Comparison of ENCODE assay signal across 1 cellular context in the genomic region with DNA sequence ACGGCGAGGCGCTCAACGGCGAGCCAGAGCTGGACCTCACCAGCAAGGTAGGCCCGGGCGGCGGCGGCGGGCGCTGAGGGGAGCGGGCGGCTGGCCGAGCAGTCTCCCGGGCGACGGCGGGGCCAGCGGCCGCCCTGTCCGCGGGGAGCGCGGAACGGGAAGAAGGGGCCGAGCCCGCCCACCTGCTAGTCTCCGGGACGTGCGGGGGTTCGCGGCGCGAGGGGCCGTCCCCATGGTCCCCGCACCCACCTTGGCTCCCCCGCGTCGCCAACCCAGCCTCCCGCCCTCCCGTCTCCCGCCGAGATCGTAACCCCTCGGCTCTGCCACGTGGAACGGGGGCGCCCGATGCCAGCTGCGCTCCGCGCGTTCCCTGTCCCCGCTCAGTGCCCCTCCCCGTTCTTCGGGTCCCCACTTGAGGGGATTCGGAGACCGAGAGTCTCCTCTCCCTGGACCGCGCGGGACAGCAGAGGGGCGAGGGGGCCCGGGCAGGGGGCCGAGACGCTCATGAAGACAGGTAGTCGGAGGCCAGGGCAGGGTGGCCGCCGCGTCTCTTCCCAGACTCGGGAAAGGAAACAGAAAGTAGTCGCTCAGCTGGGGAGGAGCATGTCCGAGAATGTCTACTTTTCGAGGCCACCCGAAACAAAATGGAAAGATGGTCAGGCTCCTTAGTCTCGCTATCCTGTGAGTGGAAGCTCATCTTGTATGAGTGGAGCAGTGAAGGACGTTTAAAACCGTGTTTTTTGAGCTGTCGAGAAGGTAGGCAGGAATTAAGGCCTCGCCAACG.
TF ChIP-seq lines count a peak whose summit lies in the region.

No MANE protein-coding gene starts in this region.

TF ChIP-seq in HepG2, 621 proteins besides CTCF, POLR2A, EP300 and RAD21 (continued from another document):
- TF ChIP-seq ZNF142 (CRISPR knock-in tag; IDR thresholded peaks at IDR 0.05): peak; percentile 73; the same call in 1 of the 2 replicates
- TF ChIP-seq SRF (IDR thresholded peaks at IDR 0.05; ENCODE audit: low read depth, low read length): no peak
- 0 out of 2 replicates have a peak, but pooled peaks have one; percentile 26 for TF ChIP-seq ATF7-NPFF (CRISPR knock-in tag; IDR thresholded peaks at IDR 0.05; ENCODE audit: low read depth)
- 0 out of 2 replicates have a peak, but pooled peaks have one; percentile 15 for TF ChIP-seq FOSL2 (CRISPR knock-in tag; IDR thresholded peaks at IDR 0.05)
- TF ChIP-seq ZMYM2 (CRISPR knock-in tag; IDR thresholded peaks at IDR 0.05): no peak
- no peak for TF ChIP-seq KDM5B (CRISPR knock-in tag; IDR thresholded peaks at IDR 0.05; ENCODE audit: borderline replicate concordance)
- TF ChIP-seq KMT2A (CRISPR knock-in tag; IDR thresholded peaks at IDR 0.05): peak; percentile 6; the same call in 1 of the 2 replicates
- TF ChIP-seq TBX2 (CRISPR knock-in tag; IDR thresholded peaks at IDR 0.05; ENCODE audit: borderline replicate concordance): peak; percentile 0; the same call in 1 of the 2 replicates
- TF ChIP-seq, protein P1, sequence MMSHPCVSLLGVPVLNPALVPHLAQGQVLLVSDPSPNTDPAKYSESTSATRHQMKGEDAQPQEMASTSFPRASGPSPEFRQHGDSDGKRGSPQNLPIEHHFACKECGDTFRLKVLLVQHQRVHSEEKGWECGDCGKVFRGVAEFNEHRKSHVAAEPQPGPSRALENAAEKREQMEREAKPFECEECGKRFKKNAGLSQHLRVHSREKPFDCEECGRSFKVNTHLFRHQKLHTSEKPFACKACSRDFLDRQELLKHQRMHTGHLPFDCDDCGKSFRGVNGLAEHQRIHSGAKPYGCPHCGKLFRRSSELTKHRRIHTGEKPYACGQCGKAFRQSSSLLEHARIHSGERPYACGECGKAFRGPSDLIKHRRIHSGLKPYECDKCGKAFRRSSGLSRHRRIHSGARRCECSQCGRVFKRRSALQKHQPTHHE (CRISPR knock-in tag; IDR thresholded peaks at IDR 0.05; ENCODE audit: borderline replicate concordance): no peak
- no peak for TF ChIP-seq ZNF724P (CRISPR knock-in tag; IDR thresholded peaks at IDR 0.05; ENCODE audit: borderline replicate concordance)
- TF ChIP-seq MAZ (IDR thresholded peaks at IDR 0.05; ENCODE audit: borderline replicate concordance, low read depth, low read length): no peak
- TF ChIP-seq MAZ (CRISPR knock-in tag; IDR thresholded peaks at IDR 0.05; ENCODE audit: low read depth): peak; percentile 41; the same call in 1 of the 2 replicates
- TF ChIP-seq ARID4A (CRISPR knock-in tag; IDR thresholded peaks at IDR 0.05; ENCODE audit: borderline replicate concordance): peak; percentile 72
- TF ChIP-seq SALL1 (CRISPR knock-in tag; IDR thresholded peaks at IDR 0.05): peak; percentile 53
- no peak for TF ChIP-seq SNAI1 (CRISPR knock-in tag; IDR thresholded peaks at IDR 0.05; ENCODE audit: borderline replicate concordance)
- TF ChIP-seq GLI4 (CRISPR knock-in tag; IDR thresholded peaks at IDR 0.05; ENCODE audit: borderline replicate concordance): no peak
- TF ChIP-seq, protein P2, sequence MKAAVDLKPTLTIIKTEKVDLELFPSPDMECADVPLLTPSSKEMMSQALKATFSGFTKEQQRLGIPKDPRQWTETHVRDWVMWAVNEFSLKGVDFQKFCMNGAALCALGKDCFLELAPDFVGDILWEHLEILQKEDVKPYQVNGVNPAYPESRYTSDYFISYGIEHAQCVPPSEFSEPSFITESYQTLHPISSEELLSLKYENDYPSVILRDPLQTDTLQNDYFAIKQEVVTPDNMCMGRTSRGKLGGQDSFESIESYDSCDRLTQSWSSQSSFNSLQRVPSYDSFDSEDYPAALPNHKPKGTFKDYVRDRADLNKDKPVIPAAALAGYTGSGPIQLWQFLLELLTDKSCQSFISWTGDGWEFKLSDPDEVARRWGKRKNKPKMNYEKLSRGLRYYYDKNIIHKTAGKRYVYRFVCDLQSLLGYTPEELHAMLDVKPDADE (CRISPR knock-in tag; IDR thresholded peaks at IDR 0.05): 0 out of 2 replicates have a peak, but pooled peaks have one; percentile 31
- TF ChIP-seq MZF1 (CRISPR knock-in tag; IDR thresholded peaks at IDR 0.05; ENCODE audit: borderline replicate concordance): no peak
- peak; percentile 52 for TF ChIP-seq PHF8 (CRISPR knock-in tag; IDR thresholded peaks at IDR 0.05)
- peak; percentile 24; the same call in 1 of the 2 replicates for TF ChIP-seq RARA (CRISPR knock-in tag; IDR thresholded peaks at IDR 0.05)
- no peak for TF ChIP-seq ZNF710 (CRISPR knock-in tag; IDR thresholded peaks at IDR 0.05; ENCODE audit: borderline replicate concordance)
- no peak for TF ChIP-seq ZNF772 (CRISPR knock-in tag; IDR thresholded peaks at IDR 0.05)
- TF ChIP-seq TEAD2 (CRISPR knock-in tag; IDR thresholded peaks at IDR 0.05): no peak; the same call in 1 of the 2 replicates
- no peak for TF ChIP-seq MAF1 (CRISPR knock-in tag; IDR thresholded peaks at IDR 0.05; ENCODE audit: borderline replicate concordance)
- TF ChIP-seq ZSCAN21 (CRISPR knock-in tag; IDR thresholded peaks at IDR 0.05; ENCODE audit: borderline replicate concordance): peak; percentile 39; the same call in 1 of the 2 replicates
- TF ChIP-seq SALL2 (CRISPR knock-in tag; IDR thresholded peaks at IDR 0.05): 0 out of 2 replicates have a peak, but pooled peaks have one; percentile 36
- peak; percentile 60; the same call in 2 of the 3 replicates for TF ChIP-seq MXI1 (IDR thresholded peaks at IDR 0.05; ENCODE audit: borderline replicate concordance, low read depth, low read length)
- TF ChIP-seq RELA (CRISPR knock-in tag; IDR thresholded peaks at IDR 0.05): no peak
- TF ChIP-seq ZNF354B (CRISPR knock-in tag; IDR thresholded peaks at IDR 0.05): no peak
